8 cellular contexts compared by ENCODE assay signal in the genomic region with DNA sequence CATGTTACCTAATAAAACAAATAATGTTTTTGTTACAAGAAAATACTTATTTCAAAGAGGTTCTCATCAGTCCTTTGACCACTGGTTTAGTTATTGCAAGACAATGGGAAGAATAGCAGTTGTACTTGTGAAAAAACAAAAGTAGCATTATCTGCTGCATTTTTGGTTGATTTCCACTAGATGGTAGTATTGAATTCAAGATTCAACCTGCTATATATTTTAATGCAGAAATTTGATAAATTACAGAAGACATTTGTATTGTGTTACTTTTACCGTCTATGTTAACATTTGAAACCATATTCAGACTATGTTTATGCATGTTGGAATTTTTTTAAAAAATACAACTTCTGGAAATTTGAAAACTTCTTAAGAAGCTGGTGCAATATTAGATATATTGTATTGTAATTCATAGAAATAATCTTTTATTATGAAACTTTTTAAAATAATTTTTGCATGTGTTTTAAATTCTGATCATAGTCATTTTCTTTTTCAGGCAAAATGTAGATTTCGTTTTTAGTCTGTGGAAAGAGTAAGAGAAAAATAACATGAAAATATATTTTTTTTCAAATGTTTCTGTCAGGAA. TPM values are rescaled to one million over a fixed set of nuclear protein-coding genes. Genes with fewer than 3 reads are reported as not detected.
DNase-seq lines count a peak whose midpoint lies in the region; ATAC-seq and TF ChIP-seq lines count a peak whose summit lies in the region.

No MANE protein-coding gene starts in this region.

- TF ChIP-seq POLR2A in uterus (IDR thresholded peaks at IDR 0.05), result no peak

- no peaks in the 10 kb centered on the region for H3K27me3 ChIP-seq in OCI-LY3 (ENCODE audit: low read depth, low read length)
- no peaks in the 10 kb centered on the region for H3K27me3 ChIP-seq in uterus

- no peak overlapping the region for H3K4me2 ChIP-seq in OCI-LY3 (ENCODE audit: low read length)

- peak; percentile 24 for TF ChIP-seq CTCF in natural killer cell (IDR thresholded peaks at IDR 0.05)
- peak; percentile 87 for TF ChIP-seq CTCF in OCI-LY3 (IDR thresholded peaks at IDR 0.05; ENCODE audit: low read depth, low read length)
- peak; percentile 49 for TF ChIP-seq CTCF in fibroblast of villous mesenchyme (IDR thresholded peaks at IDR 0.05; ENCODE audit: insufficient read depth, low read depth, low read length)
- peak in 3 of 4 experiments; percentile 36 to 39 (median 39) for TF ChIP-seq CTCF in uterus (IDR thresholded peaks at IDR 0.05)

- no peak overlapping the region for H3K4me3 Mint-ChIP-seq in natural killer cell
- no peak overlapping the region for H3K4me3 Mint-ChIP-seq in natural killer cell treated with Interleukin-12 subunit alpha and Interleukin-12 subunit beta and Interleukin-15 and Interleukin-18, amount 100 ng/mL, for 72 hours
- no peak overlapping the region for H3K4me3 Mint-ChIP-seq in activated T-cell treated with anti-CD3 and anti-CD28 coated beads, Interleukin-2, amount 50 U/mL, for 4 hours

- H3K27me3 Mint-ChIP-seq in natural killer cell (ENCODE audit: low read depth in 2 of 2), result peaks cover 0 to 3% of the 10 kb centered on the region in 2 donors
- H3K27me3 Mint-ChIP-seq in natural killer cell treated with Interleukin-12 subunit alpha and Interleukin-12 subunit beta and Interleukin-15 and Interleukin-18, amount 100 ng/mL, for 72 hours, result peaks cover 0 to 7% of the 10 kb centered on the region in 2 donors
- H3K27me3 Mint-ChIP-seq in activated T-cell treated with anti-CD3 and anti-CD28 coated beads, Interleukin-2, amount 50 U/mL, for 4 hours (ENCODE audit: low read depth), result no peaks in the 10 kb centered on the region

- H3K4me1 ChIP-seq in OCI-LY3 (ENCODE audit: low read length), result peaks cover 14% of the 10 kb centered on the region
- no peaks in the 10 kb centered on the region for H3K4me1 ChIP-seq in uterus

- H3K9me3 ChIP-seq in OCI-LY3 (ENCODE audit: insufficient read depth, low read length) (no peaks in the 10 kb centered on the region), uterus (no peaks in the 10 kb centered on the region)

- no peak overlapping the region for H3K27ac Mint-ChIP-seq in natural killer cell
- H3K27ac Mint-ChIP-seq in natural killer cell treated with Interleukin-12 subunit alpha and Interleukin-12 subunit beta and Interleukin-15 and Interleukin-18, amount 100 ng/mL, for 72 hours, result no peak overlapping the region

- intact Hi-C loops in natural killer cell (cut with micrococcal nuclease) (no loop called here), uterus (cut with DNase I; ENCODE audit: low total_unique reads) (no loop called here)

- no peak overlapping the region for H2AFZ ChIP-seq in OCI-LY3 (ENCODE audit: low read depth, low read length)

- H4K20me1 ChIP-seq in OCI-LY3 (ENCODE audit: insufficient read depth, low read length), result no peaks in the 10 kb centered on the region

- DNase-seq in natural killer cell (no peak), fibroblast of villous mesenchyme (ENCODE audit: low read depth) (peak; percentile 26), uterus (no peak)
- DNase-seq in natural killer cell treated with Interleukin-12 subunit alpha and Interleukin-12 subunit beta and Interleukin-15 and Interleukin-18, amount 100 ng/mL, for 72 hours (ENCODE audit: low spot score), result no peak
- no peak for DNase-seq in activated effector memory CD4-positive, alpha-beta T cell treated with Interleukin-2 at 50 U/mL for 16 hours
- DNase-seq in activated T-cell treated with anti-CD3 and anti-CD28 coated beads, Interleukin-2, amount 50 U/mL, for 4 hours, result no peak

- no peak overlapping the region for H3K9ac ChIP-seq in OCI-LY3 (ENCODE audit: low read length)

- no peaks in the 10 kb centered on the region for H3K9me3 Mint-ChIP-seq in natural killer cell
- H3K9me3 Mint-ChIP-seq in natural killer cell treated with Interleukin-12 subunit alpha and Interleukin-12 subunit beta and Interleukin-15 and Interleukin-18, amount 100 ng/mL, for 72 hours, result no peaks in the 10 kb centered on the region
- H3K9me3 Mint-ChIP-seq in activated T-cell treated with anti-CD3 and anti-CD28 coated beads, Interleukin-2, amount 50 U/mL, for 4 hours, result no peaks in the 10 kb centered on the region

- peaks cover 0 to 5% of the 10 kb centered on the region in 2 donors for H3K4me1 Mint-ChIP-seq in natural killer cell
- peaks cover 0 to 4% of the 10 kb centered on the region in 2 donors for H3K4me1 Mint-ChIP-seq in natural killer cell treated with Interleukin-12 subunit alpha and Interleukin-12 subunit beta and Interleukin-15 and Interleukin-18, amount 100 ng/mL, for 72 hours (ENCODE audit: low read depth in 2 of 2)
- no peaks in the 10 kb centered on the region for H3K4me1 Mint-ChIP-seq in activated T-cell treated with anti-CD3 and anti-CD28 coated beads, Interleukin-2, amount 50 U/mL, for 4 hours (ENCODE audit: low read depth)

- H3K27ac ChIP-seq in OCI-LY3 (ENCODE audit: low read length), result no peak overlapping the region
- no peak overlapping the region for H3K27ac ChIP-seq in uterus

- H3K36me3 Mint-ChIP-seq in natural killer cell, result no peaks in the 10 kb centered on the region
- H3K36me3 Mint-ChIP-seq in natural killer cell treated with Interleukin-12 subunit alpha and Interleukin-12 subunit beta and Interleukin-15 and Interleukin-18, amount 100 ng/mL, for 72 hours, result no peaks in the 10 kb centered on the region
- H3K36me3 Mint-ChIP-seq in activated T-cell treated with anti-CD3 and anti-CD28 coated beads, Interleukin-2, amount 50 U/mL, for 4 hours (ENCODE audit: insufficient read depth), result peaks cover 5% of the 10 kb centered on the region

- H3K36me3 ChIP-seq in OCI-LY3 (replicated peaks; ENCODE audit: low read depth, low read length), result no peaks in the 10 kb centered on the region
- H3K36me3 ChIP-seq in uterus, result no peaks in the 10 kb centered on the region

- H3K79me2 ChIP-seq in OCI-LY3 (ENCODE audit: low read length), result no peaks in the 10 kb centered on the region

- no peak overlapping the region for H3K4me3 ChIP-seq in OCI-LY3 (ENCODE audit: low read length)
- H3K4me3 ChIP-seq in fibroblast of villous mesenchyme (ENCODE audit: low read depth, low read length), result no peak overlapping the region
- H3K4me3 ChIP-seq in uterus, result no peak overlapping the region

- ATAC-seq in natural killer cell (no peak), GM18858 (IDR thresholded peaks at IDR 0.05; ENCODE audit: unreplicated experiment) (no peak)
- ATAC-seq in natural killer cell treated with Interleukin-12 subunit alpha and Interleukin-12 subunit beta and Interleukin-15 and Interleukin-18, amount 100 ng/mL, for 72 hours, result no peak
- ATAC-seq in activated T-cell treated with anti-CD3 and anti-CD28 coated beads, Interleukin-2, amount 50 U/mL, for 4 hours, result no peak

RNA-seq across cellular contexts. Expression of gene SPCS3, which starts 56.4 kb away (rescaled TPM):
- total RNA-seq in natural killer cell, result 100 to 1,000 TPM; 157 to 204 (median 171) TPM
- total RNA-seq in natural killer cell treated with Interleukin-12 subunit alpha and Interleukin-12 subunit beta and Interleukin-15 and Interleukin-18, amount 100 ng/mL, for 72 hours, result 100 to 1,000 TPM; 218 to 239 TPM
- 148 and 154 TPM in 2 replicates for total RNA-seq in fibroblast of villous mesenchyme
- total RNA-seq in uterus, result 100 to 1,000 TPM in 3 of 4 donors, 10 to 100 TPM in 1; 37.9 to 160 (median 115) TPM
- 100 to 1,000 TPM; 227 to 236 (median 231) TPM for total RNA-seq in activated T-cell treated with anti-CD3 and anti-CD28 coated beads, Interleukin-2, amount 50 U/mL, for 4 hours

Comparison
In these comparisons a context has a peak if more than half of its experiments do, and no peak if none do; other contexts are left out.
1. CTCF ChIP-seq: peak in every context shown above with its lines; median percentile 87 in OCI-LY3; 49 in fibroblast of villous mesenchyme; 39 in uterus; 24 in natural killer cell.